Comparison of ENCODE assay signal across 26 cellular contexts in the genomic region with DNA sequence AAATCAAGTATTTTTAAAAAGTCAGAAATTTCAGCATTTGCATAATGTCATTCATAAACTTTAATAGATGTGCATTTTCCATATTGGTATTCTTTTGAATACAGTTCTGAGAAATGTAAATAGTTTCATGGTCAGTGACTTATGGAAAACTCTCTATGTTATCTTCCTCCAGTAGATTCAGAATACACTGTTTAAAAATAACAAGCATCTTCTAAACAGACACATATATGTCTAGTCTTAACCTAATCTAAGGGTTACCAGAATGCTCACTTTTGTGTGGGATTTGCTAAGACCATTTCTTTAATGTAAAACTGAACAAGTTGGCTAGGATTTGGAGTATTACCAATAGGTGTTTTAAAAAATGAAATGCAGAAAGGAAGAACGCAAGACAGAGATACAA.
"Had no signal": no experiment of that assay in that cellular context is flagged by ENCODE, and none has a peak within 500 bp of the region (broad histone marks: within the 10 kb centered on the region; RNA-seq: fewer than 3 reads in every experiment).

No MANE protein-coding gene starts in this region.

- H3K4me3 ChIP-seq: coronary artery, esophagus muscularis mucosa, heart right ventricle, left lung, mucosa of descending colon, right lobe of liver, testis, tibial artery had no signal

- H3K27me3 Mint-ChIP-seq: natural killer cell treated with Interleukin-12 subunit alpha and Interleukin-12 subunit beta and Interleukin-15 and Interleukin-18, amount 100 ng/mL, for 72 hours; progenitor cell of endocrine pancreas; type B pancreatic cell had no signal

- H3K9me3 ChIP-seq: esophagus muscularis mucosa, heart right ventricle, left lung, mucosa of descending colon, right lobe of liver, testis, tibial artery had no signal

- H3K4me3 Mint-ChIP-seq: mesothelial cell of epicardium; naive B cell; natural killer cell treated with Interleukin-12 subunit alpha and Interleukin-12 subunit beta and Interleukin-15 and Interleukin-18, amount 100 ng/mL, for 72 hours; neural crest cell; type B pancreatic cell had no signal

- H3K9me3 Mint-ChIP-seq: mesothelial cell of epicardium; natural killer cell treated with Interleukin-12 subunit alpha and Interleukin-12 subunit beta and Interleukin-15 and Interleukin-18, amount 100 ng/mL, for 72 hours; type B pancreatic cell had no signal

- ATAC-seq: foreskin keratinocyte; heart right ventricle; left cardiac atrium; left lung; mucosa of descending colon; natural killer cell treated with Interleukin-12 subunit alpha and Interleukin-12 subunit beta and Interleukin-15 and Interleukin-18, amount 100 ng/mL, for 72 hours; right lobe of liver had no signal

- H3K27ac Mint-ChIP-seq: mesothelial cell of epicardium; naive B cell; natural killer cell treated with Interleukin-12 subunit alpha and Interleukin-12 subunit beta and Interleukin-15 and Interleukin-18, amount 100 ng/mL, for 72 hours; progenitor cell of endocrine pancreas; type B pancreatic cell had no signal

- H3K36me3 ChIP-seq: esophagus muscularis mucosa, heart right ventricle, left lung, right lobe of liver, tibial artery had no signal

- H3K4me1 ChIP-seq: esophagus muscularis mucosa, foreskin keratinocyte, heart right ventricle, left lung, parathyroid adenoma, right lobe of liver, testis, tibial artery had no signal

- H3K36me3 Mint-ChIP-seq: mesothelial cell of epicardium; naive B cell; natural killer cell treated with Interleukin-12 subunit alpha and Interleukin-12 subunit beta and Interleukin-15 and Interleukin-18, amount 100 ng/mL, for 72 hours; type B pancreatic cell had no signal

- DNase-seq: dermis blood vessel endothelial cell; effector memory CD4-positive, alpha-beta T cell; foreskin keratinocyte; glutamatergic neuron; heart right ventricle; hippocampal formation; left cardiac atrium; left lung; mesenchymal stem cell; mucosa of descending colon; naive B cell; right lobe of liver; small intestine; stimulated activated CD4-positive, alpha-beta T cell treated with anti-CD3 and anti-CD28 coated beads, Interleukin-15, amount 100 ng/mL, for 24 hours; stimulated activated CD4-positive, alpha-beta T cell treated with anti-CD3 and anti-CD28 coated beads, Interleukin-2, amount 100 ng/mL, for 48 hours; substantia nigra; testis; tibial artery had no signal

- H3K27ac ChIP-seq: coronary artery, esophagus muscularis mucosa, foreskin keratinocyte, heart right ventricle, left lung, parathyroid adenoma, right lobe of liver, testis, tibial artery had no signal

- H3K27me3 ChIP-seq: esophagus muscularis mucosa, foreskin keratinocyte, heart right ventricle, left lung, right lobe of liver, testis, tibial artery had no signal

- H3K4me1 Mint-ChIP-seq: mesothelial cell of epicardium, naive B cell, neural crest cell had no signal
